Comparison of ENCODE assay signal across 11 cellular contexts in the genomic region with DNA sequence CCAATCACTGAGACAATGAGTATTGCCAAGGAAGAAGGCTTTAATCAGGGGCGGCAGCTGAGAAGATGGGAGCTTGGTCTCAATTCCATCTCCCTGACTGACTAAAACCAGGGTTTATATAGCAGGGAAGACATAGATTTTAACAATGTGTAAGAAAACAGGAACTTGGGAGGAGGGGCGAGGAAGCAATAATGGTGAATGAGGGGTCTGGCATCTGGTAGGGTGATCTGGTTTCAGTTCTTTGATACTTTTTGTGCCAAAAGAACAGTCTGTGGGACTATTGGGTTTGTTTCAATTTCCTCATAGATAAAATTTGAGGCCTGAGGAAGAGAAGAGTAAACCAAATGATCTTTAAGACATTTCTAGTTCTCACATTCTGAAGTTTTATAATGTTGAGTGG. TPM values are rescaled to one million over a fixed set of nuclear protein-coding genes. Genes with fewer than 3 reads are reported as not detected.
A peak's percentile ranks its signal among the peaks of the same experiment; 100 is the strongest.
DNase-seq lines count a peak whose midpoint lies in the region; ATAC-seq, FAIRE-seq and TF ChIP-seq lines count a peak whose summit lies in the region.
"Had no signal": no experiment of that assay in that cellular context is flagged by ENCODE, and none has a peak within 500 bp of the region (broad histone marks: within the 10 kb centered on the region; RNA-seq: fewer than 3 reads in every experiment).

No MANE protein-coding gene starts in this region.

- no peak overlapping the region for H3K4me3 ChIP-seq in naive thymus-derived CD4-positive, alpha-beta T cell (ENCODE audit: low read length)
- H3K4me3 ChIP-seq in ascending aorta = no peak overlapping the region
- H3K4me3 ChIP-seq: dorsolateral prefrontal cortex had no signal

- CTCF ChIA-PET in T-cell (lab: Charles Lee) = no interaction called here
- CTCF ChIA-PET in naive thymus-derived CD4-positive, alpha-beta T cell (lab: Charles Lee) = no interaction called here

- H3K4me3 Mint-ChIP-seq in T-cell = no peak overlapping the region
- H3K4me3 Mint-ChIP-seq in naive thymus-derived CD4-positive, alpha-beta T cell = peak overlapping the region in 3 of 10 donors; percentile 7 to 29 (median 11)

- peaks cover 49% of the 10 kb centered on the region for H3K36me3 Mint-ChIP-seq in T-cell
- peaks cover 9 to 70% (median 48%) of the 10 kb centered on the region in 5 donors for H3K36me3 Mint-ChIP-seq in naive thymus-derived CD4-positive, alpha-beta T cell

- no peaks in the 10 kb centered on the region for H3K9me3 Mint-ChIP-seq in T-cell
- peaks cover 0 to 11% (median 0%) of the 10 kb centered on the region in 11 donors for H3K9me3 Mint-ChIP-seq in naive thymus-derived CD4-positive, alpha-beta T cell

- H3K36me3 ChIP-seq in naive thymus-derived CD4-positive, alpha-beta T cell (ENCODE audit: control insufficient read depth in 2 of 3, insufficient read depth in 3 of 3, low read length in 3 of 3) = peaks cover 0 to 5% (median 0%) of the 10 kb centered on the region in 3 experiments
- H3K36me3 ChIP-seq in ascending aorta = peaks cover 0 to 12% of the 10 kb centered on the region in 2 donors

- peaks cover 0 to 12% of the 10 kb centered on the region in 2 donors for H3K4me1 ChIP-seq in naive thymus-derived CD4-positive, alpha-beta T cell (ENCODE audit: control insufficient read depth in 2 of 2, insufficient read depth in 2 of 2, low read length in 2 of 2)
- no peaks in the 10 kb centered on the region for H3K4me1 ChIP-seq in ascending aorta

- TF ChIP-seq CTCF in ascending aorta (IDR thresholded peaks at IDR 0.05) = no peak

- no peak overlapping the region for H3K27ac ChIP-seq in naive thymus-derived CD4-positive, alpha-beta T cell (ENCODE audit: low read depth, low read length)
- H3K27ac ChIP-seq in ascending aorta (no peak overlapping the region), substantia nigra (ENCODE audit: low read depth, low read length, poor library complexity, severe bottlenecking) (no peak overlapping the region)

- FAIRE-seq in urothelium cell line (lab: Jason Lieb, UNC) = no peak
- FAIRE-seq: TTC549 had no signal

- ATAC-seq in GM18909 (IDR thresholded peaks at IDR 0.05; ENCODE audit: poor library complexity, unreplicated experiment) = peak; percentile 44
- peak; percentile 29 for ATAC-seq in HG03064 (IDR thresholded peaks at IDR 0.05; ENCODE audit: low read depth, unreplicated experiment)
- no peak for ATAC-seq in T-cell (replicated peaks in 1 of 4)
- ATAC-seq in naive thymus-derived CD4-positive, alpha-beta T cell = no peak

- H3K27ac Mint-ChIP-seq in T-cell = peak overlapping the region; percentile 5 to 76
- peak overlapping the region in 8 of 9 donors; percentile 0 to 91 (median 17) for H3K27ac Mint-ChIP-seq in naive thymus-derived CD4-positive, alpha-beta T cell

- intact Hi-C loops in naive thymus-derived CD4-positive, alpha-beta T cell (cut with micrococcal nuclease) = no loop called here
- intact Hi-C loops in ascending aorta (cut with DNase I) = no loop called here

- no peak for DNase-seq in T-cell
- DNase-seq in naive thymus-derived CD4-positive, alpha-beta T cell = no peak
- no peak for DNase-seq in GOT3 (lab: John Stamatoyannopoulos, UW)
- DNase-seq in ascending aorta (ENCODE audit: low spot score in 2 of 2) = no peak
- DNase-seq in urothelium cell line (ENCODE audit: low spot score) = no peak
- no peak for DNase-seq in substantia nigra (lab: John Stamatoyannopoulos, UW)
- DNase-seq: dorsolateral prefrontal cortex, midbrain had no signal

- no peaks in the 10 kb centered on the region for H3K27me3 Mint-ChIP-seq in T-cell
- H3K27me3 Mint-ChIP-seq in naive thymus-derived CD4-positive, alpha-beta T cell = no peaks in the 10 kb centered on the region

- POLR2A ChIA-PET in T-cell (lab: Charles Lee) = interaction anchor here in 1 of 2 donors (0.6 to 0.7 kb wide), 2 partner anchors 13 to 219 kb away, joined by 3 to 5 read pairs; no protein-coding TSS in a partner anchor
- POLR2A ChIA-PET in naive thymus-derived CD4-positive, alpha-beta T cell (lab: Charles Lee) = no interaction called here

- no peaks in the 10 kb centered on the region for H3K9me3 ChIP-seq in naive thymus-derived CD4-positive, alpha-beta T cell (ENCODE audit: control insufficient read depth in 2 of 3, low read length in 3 of 3)
- H3K9me3 ChIP-seq in ascending aorta = no peaks in the 10 kb centered on the region

- peaks cover 47 to 55% (median 49%) of the 10 kb centered on the region in 3 donors for H3K4me1 Mint-ChIP-seq in T-cell
- H3K4me1 Mint-ChIP-seq in naive thymus-derived CD4-positive, alpha-beta T cell = peaks cover 32 to 70% (median 52%) of the 10 kb centered on the region in 7 donors

- H3K27me3 ChIP-seq in naive thymus-derived CD4-positive, alpha-beta T cell (ENCODE audit: control insufficient read depth in 2 of 2, insufficient read depth in 2 of 2, low read length in 2 of 2) = no peaks in the 10 kb centered on the region
- H3K27me3 ChIP-seq in ascending aorta = no peaks in the 10 kb centered on the region
- H3K27me3 ChIP-seq: dorsolateral prefrontal cortex had no signal

RNA-seq across cellular contexts. Expression of a gene that starts 49.2 kb away (rescaled TPM):
- total RNA-seq in T-cell (10 to 100 TPM; 37.6 to 51.7 (median 43.9) TPM), ascending aorta (12.9 TPM)
- total RNA-seq in naive thymus-derived CD4-positive, alpha-beta T cell = 100 to 1,000 TPM in 1 of 5 experiments, 10 to 100 TPM in 4; 38.4 to 107 (median 43.4) TPM
- 10 to 100 TPM; 11.1 to 11.2 TPM for polyA plus RNA-seq in naive thymus-derived CD4-positive, alpha-beta T cell

Comparison
In these comparisons a context has a peak if more than half of its experiments do, and no peak if none do; other contexts are left out.
1. ATAC-seq: peak in GM18909 (single experiment) and HG03064 (single experiment); none in T-cell (0 of 4) and naive thymus-derived CD4-positive, alpha-beta T cell (single experiment).